Comparison of ENCODE assay signal across 1 cellular context in the genomic region with DNA sequence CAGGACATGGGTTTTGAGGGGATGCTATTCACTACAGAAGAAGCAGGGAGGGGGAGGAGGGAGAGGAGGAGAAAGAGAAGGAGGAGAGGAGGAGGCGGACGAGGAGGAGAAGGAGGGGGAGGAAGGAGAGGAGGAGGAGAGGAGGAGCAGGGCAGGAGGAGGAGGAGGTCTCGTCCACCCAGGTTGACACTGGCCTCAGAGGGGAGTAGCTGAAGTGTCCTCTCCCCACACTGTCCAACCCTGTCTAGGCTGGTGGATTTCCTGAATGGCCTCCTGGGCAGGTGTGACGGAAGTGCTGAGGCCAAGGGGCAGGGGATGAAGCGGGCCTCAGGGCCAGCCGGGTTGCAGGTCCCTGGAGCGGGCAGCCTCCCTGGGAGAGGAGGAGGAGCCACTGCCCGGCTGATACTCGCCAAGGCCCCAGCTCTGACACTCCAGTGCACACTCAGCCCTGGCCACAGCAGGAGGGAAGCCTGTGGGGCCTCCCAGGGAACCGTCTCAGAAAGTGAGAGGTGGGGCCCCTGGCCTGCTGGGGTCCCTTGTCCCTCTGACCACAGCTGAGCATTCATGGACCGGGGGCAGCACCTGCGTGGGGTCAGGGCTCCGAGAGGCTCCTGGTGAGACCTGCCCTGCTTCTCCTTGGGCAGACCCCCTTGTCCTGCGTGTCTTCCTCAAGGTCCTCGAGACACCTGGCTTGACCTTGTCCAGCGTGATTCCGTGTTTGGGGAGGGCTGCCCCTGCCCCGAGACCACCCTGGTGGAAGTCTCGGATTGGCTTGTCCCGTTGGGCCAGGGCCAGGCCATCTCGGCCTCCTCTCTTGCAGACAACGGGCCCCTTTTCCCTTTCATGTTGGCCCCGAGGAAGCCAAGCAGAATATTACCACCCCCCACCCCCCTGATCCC.
A peak's percentile ranks its signal among the peaks of the same experiment; 100 is the strongest.
TF ChIP-seq lines count a peak whose summit lies in the region.

No MANE protein-coding gene starts in this region.

TF ChIP-seq in HepG2, 621 proteins besides CTCF, POLR2A, EP300 and RAD21 (continued from another document and continues in another):
- TF ChIP-seq JUND (CRISPR knock-in tag; IDR thresholded peaks at IDR 0.05) (peak; percentile 21; the same call in 1 of the 2 replicates), LCORL (IDR thresholded peaks at IDR 0.05) (no peak), LCORL (CRISPR knock-in tag; IDR thresholded peaks at IDR 0.05) (peak; percentile 76; the same call in 1 of the 2 replicates), IKZF1 (IDR thresholded peaks at IDR 0.05) (no peak), RARG (CRISPR knock-in tag; IDR thresholded peaks at IDR 0.05; ENCODE audit: low read depth) (no peak), BCL6 (CRISPR knock-in tag; IDR thresholded peaks at IDR 0.05) (0 out of 2 replicates have a peak, but pooled peaks have one; percentile 28), ZFP1 (CRISPR knock-in tag; IDR thresholded peaks at IDR 0.05) (no peak), ZNF781 (CRISPR knock-in tag; IDR thresholded peaks at IDR 0.05; ENCODE audit: borderline replicate concordance, not compliant biosample characterization) (no peak), HDAC1 (CRISPR knock-in tag; IDR thresholded peaks at IDR 0.05) (peak; percentile 63), ZNF747 (CRISPR knock-in tag; IDR thresholded peaks at IDR 0.05; ENCODE audit: borderline replicate concordance) (peak; percentile 79), BRCA1 (CRISPR knock-in tag; IDR thresholded peaks at IDR 0.05) (no peak), TP53 (CRISPR knock-in tag; conservative IDR thresholded peaks at IDR 0.05) (no peak), HOXA9 (CRISPR knock-in tag; IDR thresholded peaks at IDR 0.05; ENCODE audit: borderline replicate concordance) (no peak), MATR3 (CRISPR knock-in tag; IDR thresholded peaks at IDR 0.05) (no peak), ZNF383 (CRISPR knock-in tag; IDR thresholded peaks at IDR 0.05; ENCODE audit: borderline replicate concordance) (no peak), RAD51 (IDR thresholded peaks at IDR 0.05; ENCODE audit: borderline replicate concordance) (no peak), YY1 (IDR thresholded peaks at IDR 0.05; ENCODE audit: insufficient read depth, insufficient replicate concordance, low read depth, low read length) (no peak), TOPORS (CRISPR knock-in tag; IDR thresholded peaks at IDR 0.05) (no peak), ZFP37 (CRISPR knock-in tag; IDR thresholded peaks at IDR 0.05; ENCODE audit: borderline replicate concordance) (no peak), ZNF839 (CRISPR knock-in tag; IDR thresholded peaks at IDR 0.05; ENCODE audit: borderline replicate concordance) (no peak), SIX4 (CRISPR knock-in tag; IDR thresholded peaks at IDR 0.05) (no peak), ZNF629 (CRISPR knock-in tag; conservative IDR thresholded peaks at IDR 0.05) (no peak), SPEN (CRISPR knock-in tag; IDR thresholded peaks at IDR 0.05; ENCODE audit: low read depth) (peak; percentile 46; the same call in 1 of the 2 replicates), ZKSCAN5 (CRISPR knock-in tag; IDR thresholded peaks at IDR 0.05) (no peak; the same call in 1 of the 2 replicates), ZKSCAN8 (CRISPR knock-in tag; IDR thresholded peaks at IDR 0.05; ENCODE audit: borderline replicate concordance) (no peak), ARNT2 (CRISPR knock-in tag; IDR thresholded peaks at IDR 0.05; ENCODE audit: low read depth) (no peak), HES4 (CRISPR knock-in tag; IDR thresholded peaks at IDR 0.05; ENCODE audit: borderline replicate concordance) (no peak), SOX6 (IDR thresholded peaks at IDR 0.05) (no peak), SOX6 (CRISPR knock-in tag; IDR thresholded peaks at IDR 0.05) (peak; percentile 41), FOSL2 (CRISPR knock-in tag; IDR thresholded peaks at IDR 0.05) (no peak), NPAS2 (CRISPR knock-in tag; IDR thresholded peaks at IDR 0.05; ENCODE audit: borderline replicate concordance) (no peak), ZNF251 (CRISPR knock-in tag; IDR thresholded peaks at IDR 0.05) (no peak), SMAD9 (CRISPR knock-in tag; IDR thresholded peaks at IDR 0.05) (no peak), HOXA5 (CRISPR knock-in tag; IDR thresholded peaks at IDR 0.05) (no peak), ZFP36L2 (CRISPR knock-in tag; IDR thresholded peaks at IDR 0.05) (no peak), ZNF326 (CRISPR knock-in tag; IDR thresholded peaks at IDR 0.05; ENCODE audit: borderline replicate concordance) (no peak), RNF2 (conservative IDR thresholded peaks at IDR 0.05; ENCODE audit: low read depth) (no peak), RXRA (CRISPR knock-in tag; IDR thresholded peaks at IDR 0.05) (0 out of 2 replicates have a peak, but pooled peaks have one; percentile 25), ZFP62 (CRISPR knock-in tag; IDR thresholded peaks at IDR 0.05) (no peak), KDM2A (CRISPR knock-in tag; IDR thresholded peaks at IDR 0.05; ENCODE audit: borderline replicate concordance, low read depth) (peak; percentile 26; the same call in 1 of the 2 replicates), SNAPC2 (CRISPR knock-in tag; IDR thresholded peaks at IDR 0.05) (no peak), SMARCC2 (IDR thresholded peaks at IDR 0.05) (no peak), FOXC1 (CRISPR knock-in tag; IDR thresholded peaks at IDR 0.05; ENCODE audit: borderline replicate concordance) (no peak), U2AF1 (optimal IDR thresholded peaks at IDR 0.05; ENCODE audit: low read depth, low read length) (no peak), ZNF816 (CRISPR knock-in tag; IDR thresholded peaks at IDR 0.05; ENCODE audit: borderline replicate concordance) (no peak), SMYD3 (CRISPR knock-in tag; IDR thresholded peaks at IDR 0.05) (no peak), RORA (CRISPR knock-in tag; IDR thresholded peaks at IDR 0.05) (no peak), RELA (CRISPR knock-in tag; IDR thresholded peaks at IDR 0.05) (no peak)
- TF ChIP-seq, protein P1, sequence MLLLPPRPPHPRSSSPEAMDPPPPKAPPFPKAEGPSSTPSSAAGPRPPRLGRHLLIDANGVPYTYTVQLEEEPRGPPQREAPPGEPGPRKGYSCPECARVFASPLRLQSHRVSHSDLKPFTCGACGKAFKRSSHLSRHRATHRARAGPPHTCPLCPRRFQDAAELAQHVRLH (CRISPR knock-in tag; IDR thresholded peaks at IDR 0.05; ENCODE audit: borderline replicate concordance, low read depth) = no peak
- TF ChIP-seq, protein P2, sequence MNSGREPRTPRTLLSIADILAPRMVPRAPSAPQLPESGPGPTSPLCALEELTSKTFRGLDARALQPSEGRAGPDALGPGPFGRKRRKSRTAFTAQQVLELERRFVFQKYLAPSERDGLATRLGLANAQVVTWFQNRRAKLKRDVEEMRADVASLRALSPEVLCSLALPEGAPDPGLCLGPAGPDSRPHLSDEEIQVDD (CRISPR knock-in tag; IDR thresholded peaks at IDR 0.05; ENCODE audit: borderline replicate concordance) = peak; percentile 49; the same call in 1 of the 2 replicates
- TF ChIP-seq, protein P3, sequence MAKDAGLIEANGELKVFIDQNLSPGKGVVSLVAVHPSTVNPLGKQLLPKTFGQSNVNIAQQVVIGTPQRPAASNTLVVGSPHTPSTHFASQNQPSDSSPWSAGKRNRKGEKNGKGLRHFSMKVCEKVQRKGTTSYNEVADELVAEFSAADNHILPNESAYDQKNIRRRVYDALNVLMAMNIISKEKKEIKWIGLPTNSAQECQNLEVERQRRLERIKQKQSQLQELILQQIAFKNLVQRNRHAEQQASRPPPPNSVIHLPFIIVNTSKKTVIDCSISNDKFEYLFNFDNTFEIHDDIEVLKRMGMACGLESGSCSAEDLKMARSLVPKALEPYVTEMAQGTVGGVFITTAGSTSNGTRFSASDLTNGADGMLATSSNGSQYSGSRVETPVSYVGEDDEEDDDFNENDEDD (CRISPR knock-in tag; IDR thresholded peaks at IDR 0.05; ENCODE audit: borderline replicate concordance) = no peak
- TF ChIP-seq, protein P4, sequence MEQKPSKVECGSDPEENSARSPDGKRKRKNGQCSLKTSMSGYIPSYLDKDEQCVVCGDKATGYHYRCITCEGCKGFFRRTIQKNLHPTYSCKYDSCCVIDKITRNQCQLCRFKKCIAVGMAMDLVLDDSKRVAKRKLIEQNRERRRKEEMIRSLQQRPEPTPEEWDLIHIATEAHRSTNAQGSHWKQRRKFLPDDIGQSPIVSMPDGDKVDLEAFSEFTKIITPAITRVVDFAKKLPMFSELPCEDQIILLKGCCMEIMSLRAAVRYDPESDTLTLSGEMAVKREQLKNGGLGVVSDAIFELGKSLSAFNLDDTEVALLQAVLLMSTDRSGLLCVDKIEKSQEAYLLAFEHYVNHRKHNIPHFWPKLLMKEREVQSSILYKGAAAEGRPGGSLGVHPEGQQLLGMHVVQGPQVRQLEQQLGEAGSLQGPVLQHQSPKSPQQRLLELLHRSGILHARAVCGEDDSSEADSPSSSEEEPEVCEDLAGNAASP (CRISPR knock-in tag; IDR thresholded peaks at IDR 0.05; ENCODE audit: borderline replicate concordance) = 0 out of 2 replicates have a peak, but pooled peaks have one; percentile 9
- TF ChIP-seq, protein P5, sequence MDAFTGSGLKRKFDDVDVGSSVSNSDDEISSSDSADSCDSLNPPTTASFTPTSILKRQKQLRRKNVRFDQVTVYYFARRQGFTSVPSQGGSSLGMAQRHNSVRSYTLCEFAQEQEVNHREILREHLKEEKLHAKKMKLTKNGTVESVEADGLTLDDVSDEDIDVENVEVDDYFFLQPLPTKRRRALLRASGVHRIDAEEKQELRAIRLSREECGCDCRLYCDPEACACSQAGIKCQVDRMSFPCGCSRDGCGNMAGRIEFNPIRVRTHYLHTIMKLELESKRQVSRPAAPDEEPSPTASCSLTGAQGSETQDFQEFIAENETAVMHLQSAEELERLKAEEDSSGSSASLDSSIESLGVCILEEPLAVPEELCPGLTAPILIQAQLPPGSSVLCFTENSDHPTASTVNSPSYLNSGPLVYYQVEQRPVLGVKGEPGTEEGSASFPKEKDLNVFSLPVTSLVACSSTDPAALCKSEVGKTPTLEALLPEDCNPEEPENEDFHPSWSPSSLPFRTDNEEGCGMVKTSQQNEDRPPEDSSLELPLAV (CRISPR knock-in tag; conservative IDR thresholded peaks at IDR 0.05; ENCODE audit: low read depth) = no peak
- TF ChIP-seq, protein P6, sequence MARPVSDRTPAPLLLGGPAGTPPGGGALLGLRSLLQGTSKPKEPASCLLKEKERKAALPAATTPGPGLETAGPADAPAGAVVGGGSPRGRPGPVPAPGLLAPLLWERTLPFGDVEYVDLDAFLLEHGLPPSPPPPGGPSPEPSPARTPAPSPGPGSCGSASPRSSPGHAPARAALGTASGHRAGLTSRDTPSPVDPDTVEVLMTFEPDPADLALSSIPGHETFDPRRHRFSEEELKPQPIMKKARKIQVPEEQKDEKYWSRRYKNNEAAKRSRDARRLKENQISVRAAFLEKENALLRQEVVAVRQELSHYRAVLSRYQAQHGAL (CRISPR knock-in tag; IDR thresholded peaks at IDR 0.05; ENCODE audit: not compliant biosample characterization) = no peak
- TF ChIP-seq, protein P7, sequence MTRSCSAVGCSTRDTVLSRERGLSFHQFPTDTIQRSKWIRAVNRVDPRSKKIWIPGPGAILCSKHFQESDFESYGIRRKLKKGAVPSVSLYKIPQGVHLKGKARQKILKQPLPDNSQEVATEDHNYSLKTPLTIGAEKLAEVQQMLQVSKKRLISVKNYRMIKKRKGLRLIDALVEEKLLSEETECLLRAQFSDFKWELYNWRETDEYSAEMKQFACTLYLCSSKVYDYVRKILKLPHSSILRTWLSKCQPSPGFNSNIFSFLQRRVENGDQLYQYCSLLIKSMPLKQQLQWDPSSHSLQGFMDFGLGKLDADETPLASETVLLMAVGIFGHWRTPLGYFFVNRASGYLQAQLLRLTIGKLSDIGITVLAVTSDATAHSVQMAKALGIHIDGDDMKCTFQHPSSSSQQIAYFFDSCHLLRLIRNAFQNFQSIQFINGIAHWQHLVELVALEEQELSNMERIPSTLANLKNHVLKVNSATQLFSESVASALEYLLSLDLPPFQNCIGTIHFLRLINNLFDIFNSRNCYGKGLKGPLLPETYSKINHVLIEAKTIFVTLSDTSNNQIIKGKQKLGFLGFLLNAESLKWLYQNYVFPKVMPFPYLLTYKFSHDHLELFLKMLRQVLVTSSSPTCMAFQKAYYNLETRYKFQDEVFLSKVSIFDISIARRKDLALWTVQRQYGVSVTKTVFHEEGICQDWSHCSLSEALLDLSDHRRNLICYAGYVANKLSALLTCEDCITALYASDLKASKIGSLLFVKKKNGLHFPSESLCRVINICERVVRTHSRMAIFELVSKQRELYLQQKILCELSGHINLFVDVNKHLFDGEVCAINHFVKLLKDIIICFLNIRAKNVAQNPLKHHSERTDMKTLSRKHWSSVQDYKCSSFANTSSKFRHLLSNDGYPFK (CRISPR knock-in tag; IDR thresholded peaks at IDR 0.05; ENCODE audit: borderline replicate concordance) = no peak
- TF ChIP-seq, protein P8, sequence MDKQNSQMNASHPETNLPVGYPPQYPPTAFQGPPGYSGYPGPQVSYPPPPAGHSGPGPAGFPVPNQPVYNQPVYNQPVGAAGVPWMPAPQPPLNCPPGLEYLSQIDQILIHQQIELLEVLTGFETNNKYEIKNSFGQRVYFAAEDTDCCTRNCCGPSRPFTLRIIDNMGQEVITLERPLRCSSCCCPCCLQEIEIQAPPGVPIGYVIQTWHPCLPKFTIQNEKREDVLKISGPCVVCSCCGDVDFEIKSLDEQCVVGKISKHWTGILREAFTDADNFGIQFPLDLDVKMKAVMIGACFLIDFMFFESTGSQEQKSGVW (CRISPR knock-in tag; IDR thresholded peaks at IDR 0.05; ENCODE audit: borderline replicate concordance) = no peak
- TF ChIP-seq, protein P9, sequence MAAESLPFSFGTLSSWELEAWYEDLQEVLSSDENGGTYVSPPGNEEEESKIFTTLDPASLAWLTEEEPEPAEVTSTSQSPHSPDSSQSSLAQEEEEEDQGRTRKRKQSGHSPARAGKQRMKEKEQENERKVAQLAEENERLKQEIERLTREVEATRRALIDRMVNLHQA (CRISPR knock-in tag; IDR thresholded peaks at IDR 0.05) = no peak
- TF ChIP-seq, protein P10, sequence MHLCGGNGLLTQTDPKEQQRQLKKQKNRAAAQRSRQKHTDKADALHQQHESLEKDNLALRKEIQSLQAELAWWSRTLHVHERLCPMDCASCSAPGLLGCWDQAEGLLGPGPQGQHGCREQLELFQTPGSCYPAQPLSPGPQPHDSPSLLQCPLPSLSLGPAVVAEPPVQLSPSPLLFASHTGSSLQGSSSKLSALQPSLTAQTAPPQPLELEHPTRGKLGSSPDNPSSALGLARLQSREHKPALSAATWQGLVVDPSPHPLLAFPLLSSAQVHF (CRISPR knock-in tag; IDR thresholded peaks at IDR 0.05) = no peak
- TF ChIP-seq, protein P11, sequence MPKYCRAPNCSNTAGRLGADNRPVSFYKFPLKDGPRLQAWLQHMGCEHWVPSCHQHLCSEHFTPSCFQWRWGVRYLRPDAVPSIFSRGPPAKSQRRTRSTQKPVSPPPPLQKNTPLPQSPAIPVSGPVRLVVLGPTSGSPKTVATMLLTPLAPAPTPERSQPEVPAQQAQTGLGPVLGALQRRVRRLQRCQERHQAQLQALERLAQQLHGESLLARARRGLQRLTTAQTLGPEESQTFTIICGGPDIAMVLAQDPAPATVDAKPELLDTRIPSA (CRISPR knock-in tag; IDR thresholded peaks at IDR 0.05; ENCODE audit: borderline replicate concordance) = no peak
- TF ChIP-seq, protein P12, sequence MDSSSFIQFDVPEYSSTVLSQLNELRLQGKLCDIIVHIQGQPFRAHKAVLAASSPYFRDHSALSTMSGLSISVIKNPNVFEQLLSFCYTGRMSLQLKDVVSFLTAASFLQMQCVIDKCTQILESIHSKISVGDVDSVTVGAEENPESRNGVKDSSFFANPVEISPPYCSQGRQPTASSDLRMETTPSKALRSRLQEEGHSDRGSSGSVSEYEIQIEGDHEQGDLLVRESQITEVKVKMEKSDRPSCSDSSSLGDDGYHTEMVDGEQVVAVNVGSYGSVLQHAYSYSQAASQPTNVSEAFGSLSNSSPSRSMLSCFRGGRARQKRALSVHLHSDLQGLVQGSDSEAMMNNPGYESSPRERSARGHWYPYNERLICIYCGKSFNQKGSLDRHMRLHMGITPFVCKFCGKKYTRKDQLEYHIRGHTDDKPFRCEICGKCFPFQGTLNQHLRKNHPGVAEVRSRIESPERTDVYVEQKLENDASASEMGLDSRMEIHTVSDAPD (CRISPR knock-in tag; IDR thresholded peaks at IDR 0.05) = no peak
